In the genomic region with DNA sequence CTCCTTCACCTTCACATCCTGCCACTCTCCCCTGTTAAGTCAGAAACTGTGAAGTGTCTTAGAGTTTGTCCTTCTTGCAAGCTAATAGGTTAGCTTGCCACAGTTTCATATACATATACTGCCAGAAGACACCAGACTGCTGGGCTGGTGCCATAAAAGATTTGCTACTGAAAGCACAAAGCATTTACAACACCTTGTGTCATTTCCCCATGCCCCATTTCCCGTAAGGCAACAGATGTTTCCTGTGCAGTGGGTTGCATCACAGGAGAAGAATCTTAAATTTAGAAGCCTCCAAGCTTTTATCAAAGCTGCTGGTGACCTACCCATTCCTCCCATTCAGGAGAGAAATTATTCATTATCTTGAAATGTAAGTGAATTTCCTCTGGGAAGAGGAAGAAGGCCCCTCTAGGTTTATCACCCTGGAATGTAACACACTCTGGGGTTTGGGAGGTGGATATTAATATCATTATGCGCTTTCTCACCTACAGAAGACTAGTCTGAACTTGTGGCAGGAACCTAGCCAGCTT, we compare ENCODE assay signal across 8 cellular contexts.
A peak's percentile ranks its signal among the peaks of the same experiment; 100 is the strongest.
DNase-seq lines count a peak whose midpoint lies in the region; ATAC-seq and TF ChIP-seq lines count a peak whose summit lies in the region.

No MANE protein-coding gene starts in this region.

- POLR2A ChIA-PET in HEK293T (lab: Yijun Ruan, JAX): interaction anchor here (0.8 kb wide), 1 partner anchor 34 kb away, joined by 3 read pairs; no protein-coding TSS in a partner anchor

- CTCF ChIA-PET in HEK293T (lab: Yijun Ruan, JAX): interaction anchor here (0.6 to 0.7 kb wide), 2 partner anchors 33 to 176 kb away, joined by 3 read pairs; no protein-coding TSS in a partner anchor

- H3K27me3 ChIP-seq in HL-60 (ENCODE audit: insufficient read depth, poor library complexity, severe bottlenecking): no peaks in the 10 kb centered on the region

- DNase-seq in AG10803 (ENCODE audit: low read depth): peak; percentile 89
- DNase-seq in HL-60 (ENCODE audit: low read depth in 1 of 2, low spot score in 1 of 2): peak; percentile 67 to 97
- DNase-seq in amniotic epithelial cell (ENCODE audit: low read depth): peak; percentile 82
- DNase-seq in kidney tubule cell (ENCODE audit: low spot score): peak; percentile 39
- DNase-seq in COLO829 (ENCODE audit: low spot score): no peak
- no peak for DNase-seq in HEK293T (ENCODE audit: extremely low spot score)

- H3K27ac ChIP-seq in HL-60 (replicated peaks): peak overlapping the region; percentile 68

- peak; percentile 57 for ATAC-seq in GM19324 (IDR thresholded peaks at IDR 0.05; ENCODE audit: low FRiP score, unreplicated experiment)
- ATAC-seq in GM19455 (IDR thresholded peaks at IDR 0.05; ENCODE audit: unreplicated experiment): no peak

- TF ChIP-seq CTCF in AG10803 (conservative IDR thresholded peaks at IDR 0.05; ENCODE audit: low read length) (no peak), HL-60 (IDR thresholded peaks at IDR 0.05; ENCODE audit: insufficient read depth, low read length) (no peak)

- H3K4me3 ChIP-seq in AG10803 (ENCODE audit: low read length): no peak overlapping the region
- H3K4me3 ChIP-seq in HL-60 (replicated peaks; ENCODE audit: insufficient read depth, low read length): no peak overlapping the region

TF ChIP-seq in HEK293T, 16 proteins besides CTCF, POLR2A, EP300 and RAD21:
- TF ChIP-seq SUZ12 (IDR thresholded peaks at IDR 0.05): no peak
- TF ChIP-seq ELF4 (IDR thresholded peaks at IDR 0.05): no peak
- TF ChIP-seq LEF1 (IDR thresholded peaks at IDR 0.05; ENCODE audit: borderline replicate concordance): no peak
- TF ChIP-seq, protein P1, sequence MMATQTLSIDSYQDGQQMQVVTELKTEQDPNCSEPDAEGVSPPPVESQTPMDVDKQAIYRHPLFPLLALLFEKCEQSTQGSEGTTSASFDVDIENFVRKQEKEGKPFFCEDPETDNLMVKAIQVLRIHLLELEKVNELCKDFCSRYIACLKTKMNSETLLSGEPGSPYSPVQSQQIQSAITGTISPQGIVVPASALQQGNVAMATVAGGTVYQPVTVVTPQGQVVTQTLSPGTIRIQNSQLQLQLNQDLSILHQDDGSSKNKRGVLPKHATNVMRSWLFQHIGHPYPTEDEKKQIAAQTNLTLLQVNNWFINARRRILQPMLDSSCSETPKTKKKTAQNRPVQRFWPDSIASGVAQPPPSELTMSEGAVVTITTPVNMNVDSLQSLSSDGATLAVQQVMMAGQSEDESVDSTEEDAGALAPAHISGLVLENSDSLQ (IDR thresholded peaks at IDR 0.05): no peak
- TF ChIP-seq CTBP1 (IDR thresholded peaks at IDR 0.05; ENCODE audit: borderline replicate concordance): no peak

Comparison
In these comparisons a context has a peak if more than half of its experiments do, and no peak if none do; other contexts are left out.
1. DNase-seq: peak in AG10803 (single experiment), HL-60 (2 of 2), amniotic epithelial cell (single experiment) and kidney tubule cell (single experiment); none in COLO829 (single experiment) and HEK293T (single experiment).